In the genomic region with DNA sequence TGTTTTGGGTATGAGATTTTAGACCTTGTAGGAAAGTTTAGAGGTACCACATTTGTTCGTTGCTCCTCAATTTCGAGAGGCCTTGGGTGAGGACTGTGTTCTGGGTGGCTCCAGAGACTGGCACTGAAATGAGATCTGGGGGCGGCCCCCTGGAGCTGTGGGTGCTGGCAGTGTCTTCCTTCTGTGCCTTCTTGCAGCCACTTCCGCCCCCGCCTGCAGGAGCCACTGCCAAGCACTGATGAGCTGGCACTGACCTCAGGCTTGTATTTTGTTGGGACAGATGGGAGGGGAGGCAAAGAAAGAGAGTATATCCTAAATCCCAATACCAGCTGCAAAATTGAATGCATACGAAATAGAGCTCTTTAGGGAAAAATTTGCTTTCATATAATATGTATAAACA, we compare ENCODE assay signal across 16 cellular contexts.
A peak's percentile ranks its signal among the peaks of the same experiment; 100 is the strongest.
DNase-seq lines count a peak whose midpoint lies in the region; ATAC-seq, FAIRE-seq and TF ChIP-seq lines count a peak whose summit lies in the region.
"Had no signal": no experiment of that assay in that cellular context is flagged by ENCODE, and none has a peak within 500 bp of the region (broad histone marks: within the 10 kb centered on the region; RNA-seq: fewer than 3 reads in every experiment).

No MANE protein-coding gene starts in this region.

- TF ChIP-seq POLR2A in gastroesophageal sphincter (IDR thresholded peaks at IDR 0.05) (no peak), gastrocnemius medialis (IDR thresholded peaks at IDR 0.05) (no peak)

- in situ Hi-C loops in gastrocnemius medialis (cut with MboI; ENCODE audit: low sequenced_read_pairs in 4 of 4) = loop anchor here in 1 of 4 donors (25.0 kb wide), 1 partner anchor 90 kb away; no protein-coding TSS in a partner anchor

- no peaks in the 10 kb centered on the region for H3K36me3 ChIP-seq in MG63
- no peaks in the 10 kb centered on the region for H3K36me3 ChIP-seq in bronchial epithelial cell (ENCODE audit: control insufficient read depth, insufficient read depth, low read length)
- no peaks in the 10 kb centered on the region for H3K36me3 ChIP-seq in gastroesophageal sphincter
- H3K36me3 ChIP-seq in gastrocnemius medialis = no peaks in the 10 kb centered on the region

- peaks cover 12% of the 10 kb centered on the region for H3K9me3 Mint-ChIP-seq in osteocyte (ENCODE audit: unreplicated experiment)
- H3K9me3 Mint-ChIP-seq: activated CD4-positive, alpha-beta memory T cell treated with anti-CD3 and anti-CD28 coated beads for 36 hours; activated naive CD8-positive, alpha-beta T cell treated with anti-CD3 and anti-CD28 coated beads for 36 hours; activated T-cell treated with anti-CD3 and anti-CD28 coated beads, Interleukin-2, amount 50 U/mL, for 24 hours; stimulated activated naive CD8-positive, alpha-beta T cell treated with anti-CD3 and anti-CD28 coated beads, Interleukin-15, amount 100 ng/mL, for 72 hours had no signal

- H3K27ac ChIP-seq in gastroesophageal sphincter = no peak overlapping the region
- H3K27ac ChIP-seq in gastrocnemius medialis = no peak overlapping the region
- H3K27ac ChIP-seq: VCaP had no signal

- peak overlapping the region; percentile 55 for H3K27ac Mint-ChIP-seq in osteocyte (ENCODE audit: unreplicated experiment)
- H3K27ac Mint-ChIP-seq: activated CD4-positive, alpha-beta memory T cell treated with anti-CD3 and anti-CD28 coated beads for 36 hours; activated naive CD8-positive, alpha-beta T cell treated with anti-CD3 and anti-CD28 coated beads for 36 hours; activated T-cell treated with anti-CD3 and anti-CD28 coated beads, Interleukin-2, amount 50 U/mL, for 24 hours; stimulated activated naive CD8-positive, alpha-beta T cell treated with anti-CD3 and anti-CD28 coated beads, Interleukin-15, amount 100 ng/mL, for 72 hours had no signal

- no peaks in the 10 kb centered on the region for H3K36me3 Mint-ChIP-seq in osteocyte (ENCODE audit: unreplicated experiment)
- H3K36me3 Mint-ChIP-seq: activated CD4-positive, alpha-beta memory T cell treated with anti-CD3 and anti-CD28 coated beads for 36 hours; activated naive CD8-positive, alpha-beta T cell treated with anti-CD3 and anti-CD28 coated beads for 36 hours had no signal

- TF ChIP-seq EP300 in gastroesophageal sphincter (IDR thresholded peaks at IDR 0.05) = no peak

- no peak for TF ChIP-seq CTCF in bronchial epithelial cell (IDR thresholded peaks at IDR 0.05; ENCODE audit: insufficient read depth, low read length, severe bottlenecking)
- TF ChIP-seq CTCF in osteocyte (IDR thresholded peaks at IDR 0.05) = no peak
- no peak for TF ChIP-seq CTCF in gastroesophageal sphincter (IDR thresholded peaks at IDR 0.05)
- TF ChIP-seq CTCF in gastrocnemius medialis (IDR thresholded peaks at IDR 0.05 in 4 of 5, conservative IDR thresholded peaks at IDR 0.05 in 1 of 5) = no peak

- ATAC-seq in gastroesophageal sphincter = no peak
- ATAC-seq in gastrocnemius medialis = no peak
- ATAC-seq: stimulated activated naive CD8-positive, alpha-beta T cell treated with anti-CD3 and anti-CD28 coated beads, Interleukin-15, amount 100 ng/mL, for 72 hours had no signal

- H3K27me3 ChIP-seq in MG63 (no peaks in the 10 kb centered on the region), bronchial epithelial cell (ENCODE audit: control insufficient read depth, insufficient read depth, low read length) (no peaks in the 10 kb centered on the region), gastroesophageal sphincter (no peaks in the 10 kb centered on the region), gastrocnemius medialis (no peaks in the 10 kb centered on the region)

- H3K4me3 Mint-ChIP-seq in osteocyte (ENCODE audit: unreplicated experiment) = no peak overlapping the region
- H3K4me3 Mint-ChIP-seq: activated CD4-positive, alpha-beta memory T cell treated with anti-CD3 and anti-CD28 coated beads for 36 hours; activated naive CD8-positive, alpha-beta T cell treated with anti-CD3 and anti-CD28 coated beads for 36 hours; activated T-cell treated with anti-CD3 and anti-CD28 coated beads, Interleukin-2, amount 50 U/mL, for 24 hours; neural crest cell; stimulated activated naive CD8-positive, alpha-beta T cell treated with anti-CD3 and anti-CD28 coated beads, Interleukin-15, amount 100 ng/mL, for 72 hours had no signal

- H3K9me3 ChIP-seq in MG63 (no peaks in the 10 kb centered on the region), gastroesophageal sphincter (no peaks in the 10 kb centered on the region), gastrocnemius medialis (no peaks in the 10 kb centered on the region)

- H3K4me1 Mint-ChIP-seq in osteocyte (ENCODE audit: unreplicated experiment) = peaks cover 74% of the 10 kb centered on the region
- H3K4me1 Mint-ChIP-seq: activated naive CD8-positive, alpha-beta T cell treated with anti-CD3 and anti-CD28 coated beads for 36 hours; stimulated activated naive CD8-positive, alpha-beta T cell treated with anti-CD3 and anti-CD28 coated beads, Interleukin-15, amount 100 ng/mL, for 72 hours had no signal

- peaks cover 0 to 6% (median 0%) of the 10 kb centered on the region in 3 donors for H3K4me1 ChIP-seq in gastroesophageal sphincter
- H3K4me1 ChIP-seq in gastrocnemius medialis = no peaks in the 10 kb centered on the region

- DNase-seq in Daoy (ENCODE audit: low read depth) (peak; percentile 70), MG63 (peak; percentile 92), bronchial epithelial cell (ENCODE audit: low read depth) (peak; percentile 40), osteocyte (ENCODE audit: extremely low spot score, unreplicated experiment) (no peak), NCI-H1436 treated with DMSO at 0.1 percent for 48 hours (lab: John Stamatoyannopoulos, UW) (no peak), NCI-H1930 (lab: John Stamatoyannopoulos, UW) (no peak), gastrocnemius medialis (no peak)
- DNase-seq: activated CD4-positive, alpha-beta memory T cell treated with anti-CD3 and anti-CD28 coated beads for 36 hours; activated naive CD8-positive, alpha-beta T cell treated with anti-CD3 and anti-CD28 coated beads for 36 hours; activated T-cell treated with anti-CD3 and anti-CD28 coated beads, Interleukin-2, amount 50 U/mL, for 24 hours; effector CD4-positive, alpha-beta T cell; mesendoderm; stimulated activated naive CD8-positive, alpha-beta T cell treated with anti-CD3 and anti-CD28 coated beads, Interleukin-15, amount 100 ng/mL, for 72 hours had no signal

- intact Hi-C loops in gastrocnemius medialis (cut with DNase I; ENCODE audit: low total_unique reads) = no loop called here

- H3K4me3 ChIP-seq in MG63 (no peak overlapping the region), bronchial epithelial cell (ENCODE audit: low read depth, low read length) (no peak overlapping the region), gastroesophageal sphincter (no peak overlapping the region), gastrocnemius medialis (no peak overlapping the region)

- 74 to 100% methylated on average over 1 to 4 of the region's 6 CpGs for WGBS in gastroesophageal sphincter (ENCODE audit: low coverage in 1 of 2), 2 donors

- H3K27me3 Mint-ChIP-seq in osteocyte (ENCODE audit: unreplicated experiment) = no peaks in the 10 kb centered on the region

- no peak for FAIRE-seq in bronchial epithelial cell (lab: Jason Lieb, UNC)

Comparison
In these comparisons a context has a peak if more than half of its experiments do, and no peak if none do; other contexts are left out.
1. DNase-seq: peak in Daoy (single experiment), MG63 (single experiment) and bronchial epithelial cell (single experiment); none in osteocyte (single experiment), NCI-H1436 treated with DMSO at 0.1 percent for 48 hours (single experiment), NCI-H1930 (0 of 2) and gastrocnemius medialis (0 of 2).